17 cellular contexts compared by ENCODE assay signal in genomic region chr3:17473761-17474160, GRCh38.
DNase-seq lines count a peak whose midpoint lies in the region; ATAC-seq, FAIRE-seq and TF ChIP-seq lines count a peak whose summit lies in the region.
"Had no signal": no experiment of that assay in that cellular context is flagged by ENCODE, and none has a peak within 500 bp of the region (broad histone marks: within the 10 kb centered on the region; RNA-seq: fewer than 3 reads in every experiment).

No MANE protein-coding gene starts in this region.

- no peak overlapping the region for H3K23ac ChIP-seq in IMR-90 (ENCODE audit: low read depth, low read length)

- H2AK9ac ChIP-seq in IMR-90 (replicated peaks; ENCODE audit: low read depth, low read length, poor library complexity), result no peak overlapping the region

- peak; percentile 23 for FAIRE-seq in K562 (lab: Jason Lieb, UNC)
- FAIRE-seq: RCC 7860 had no signal

- TF ChIP-seq RAD21 in IMR-90 (IDR thresholded peaks at IDR 0.05; ENCODE audit: low read length) (peak; percentile 40; the same call in 1 of the 2 replicates), K562 (CRISPR knock-in tag; conservative IDR thresholded peaks at IDR 0.05 in 1 of 2, IDR thresholded peaks at IDR 0.05 in 1 of 2) (peak in 1 of 2 experiments; percentile 46; a peak in 2 of 4 replicates)

- no peak overlapping the region for H2BK15ac ChIP-seq in IMR-90 (ENCODE audit: low read depth, low read length)

- H3K4me1 ChIP-seq in IMR-90 (ENCODE audit: control insufficient read depth, insufficient read depth, low read length), result no peaks in the 10 kb centered on the region; the same call in 1 of the 2 replicates
- no peaks in the 10 kb centered on the region for H3K4me1 ChIP-seq in K562 (replicated peaks in 1 of 2; ENCODE audit: control insufficient read depth in 2 of 2, insufficient read depth in 2 of 2, low read length in 2 of 2)
- H3K4me1 ChIP-seq in smooth muscle cell (ENCODE audit: low read depth), result no peaks in the 10 kb centered on the region

- CTCF ChIA-PET in IMR-90 (lab: Yijun Ruan, JAX) (interaction anchor here (0.6 to 0.7 kb wide), 2 partner anchors 20 to 186 kb away, joined by 3 to 4 read pairs; no protein-coding TSS in a partner anchor), K562 (lab: Yijun Ruan, JAX; ENCODE audit: low intra/inter-chr PET ratio) (interaction anchor here (0.6 to 1.3 kb wide), 5 partner anchors 28 to 403 kb away, joined by 3 to 6 read pairs (median 4); no protein-coding TSS in a partner anchor)

- H3K9me3 ChIP-seq in IMR-90 (ENCODE audit: control insufficient read depth, insufficient read depth, low read length), result no peaks in the 10 kb centered on the region
- H3K9me3 ChIP-seq in K562 (replicated peaks; ENCODE audit: control insufficient read depth, insufficient read depth, low read depth, low read length), result no peaks in the 10 kb centered on the region
- no peaks in the 10 kb centered on the region for H3K9me3 ChIP-seq in smooth muscle cell (replicated peaks; ENCODE audit: low read depth)

- TF ChIP-seq CTCF in C4-2B (conservative IDR thresholded peaks at IDR 0.05), result peak; percentile 36
- peak; percentile 41 for TF ChIP-seq CTCF in IMR-90 (conservative IDR thresholded peaks at IDR 0.05; ENCODE audit: low read depth, low read length)
- TF ChIP-seq CTCF in K562 (IDR thresholded peaks at IDR 0.05 in 2 of 3, conservative IDR thresholded peaks at IDR 0.05 in 1 of 3; ENCODE audit: insufficient read depth in 2 of 3, low read depth in 1 of 3, low read length in 3 of 3), result peak in 1 of 3 experiments; percentile 32; a peak in 2 of 6 replicates
- no peak for TF ChIP-seq CTCF in smooth muscle cell (IDR thresholded peaks at IDR 0.05; ENCODE audit: borderline replicate concordance, insufficient read depth, poor library complexity, severe bottlenecking)

- H3K9ac ChIP-seq in IMR-90 (ENCODE audit: low read depth, low read length) (no peak overlapping the region), K562 (ENCODE audit: insufficient read depth in 1 of 2, low read depth in 2 of 2, low read length in 2 of 2) (no peak overlapping the region), smooth muscle cell (ENCODE audit: low read depth) (no peak overlapping the region)

- H2AK5ac ChIP-seq in IMR-90 (ENCODE audit: low read depth, low read length), result no peak overlapping the region

- in situ Hi-C loops in IMR-90 (cut with MboI; ENCODE audit: low sequenced_read_pairs), result no loop called here
- in situ Hi-C loops in K562 (cut with MboI), result no loop called here

- no peak overlapping the region for H2BK120ac ChIP-seq in IMR-90 (ENCODE audit: low read depth, low read length)

- intact Hi-C loops in IMR-90 (cut with micrococcal nuclease), result loop anchor here (1.0 kb wide), 1 partner anchor 368 kb away; no protein-coding TSS in a partner anchor
- intact Hi-C loops in K562 (cut with micrococcal nuclease), result no loop called here

- no peak overlapping the region for H3K18ac ChIP-seq in IMR-90 (ENCODE audit: low read depth, low read length)

- H3K27ac ChIP-seq in C4-2B, result no peak overlapping the region
- H3K27ac ChIP-seq in IMR-90 (ENCODE audit: insufficient read depth, low read length), result no peak overlapping the region
- no peak overlapping the region for H3K27ac ChIP-seq in K562 (ENCODE audit: extremely low read depth, low read depth, low read length)
- no peak overlapping the region for H3K27ac ChIP-seq in smooth muscle cell (ENCODE audit: low read depth)
- H3K27ac ChIP-seq: skin epidermis had no signal

- H3F3A ChIP-seq in smooth muscle cell (ENCODE audit: low read depth), result no peaks in the 10 kb centered on the region

- no peak overlapping the region for H2AFZ ChIP-seq in IMR-90 (replicated peaks; ENCODE audit: low read length, poor library complexity)
- no peak overlapping the region for H2AFZ ChIP-seq in K562 (ENCODE audit: low read depth, low read length)
- no peak overlapping the region for H2AFZ ChIP-seq in smooth muscle cell (ENCODE audit: low read depth)

- no peak overlapping the region for H3K4me3 ChIP-seq in IMR-90 (ENCODE audit: insufficient read depth, low read depth, low read length)
- no peak overlapping the region for H3K4me3 ChIP-seq in K562
- no peak overlapping the region for H3K4me3 ChIP-seq in smooth muscle cell
- H3K4me3 ChIP-seq: skin epidermis had no signal

- no peak overlapping the region for H4K8ac ChIP-seq in IMR-90 (ENCODE audit: low read depth in 2 of 2, low read length in 2 of 2)

- no peak overlapping the region for H2BK20ac ChIP-seq in IMR-90 (ENCODE audit: low read depth, low read length)

- H4K91ac ChIP-seq in IMR-90 (ENCODE audit: insufficient read depth, low read depth, low read length), result no peak overlapping the region

- H3K9me1 ChIP-seq in IMR-90 (ENCODE audit: insufficient read depth, low read length) (no peaks in the 10 kb centered on the region), K562 (ENCODE audit: control insufficient read depth, insufficient read depth, low read length) (no peaks in the 10 kb centered on the region)

- TF ChIP-seq EP300 in K562 (IDR thresholded peaks at IDR 0.05; ENCODE audit: low read length), result no peak

- DNase-seq in IMR-90, result peak; percentile 23
- no peak for DNase-seq in K562 (ENCODE audit: extremely low read depth in 1 of 4, low spot score in 3 of 4)
- peak; percentile 8 to 16 for DNase-seq in lung microvascular endothelial cell (ENCODE audit: low read depth in 2 of 2)
- no peak for DNase-seq in HuH-7.5 (ENCODE audit: low spot score)
- DNase-seq in NCI-H1105 (lab: John Stamatoyannopoulos, UW), result no peak
- no peak for DNase-seq in smooth muscle cell (lab: John Stamatoyannopoulos, UW; ENCODE audit: unreplicated experiment)
- DNase-seq in AML-193 (lab: John Stamatoyannopoulos, UW), result no peak
- DNase-seq: activated CD4-positive, alpha-beta T cell treated with anti-CD3 and anti-CD28 coated beads, Interleukin-2, amount 50 U/mL, for 48 hours; activated effector memory CD4-positive, alpha-beta T cell treated with anti-CD3 and anti-CD28 coated beads, Interleukin-2, amount 50 U/mL, for 16 hours; cerebellar nuclear complex; MM.1S; natural killer cell; NCI-H2227 treated with DMSO at 0.1 percent for 48 hours; T1000 had no signal

- no peaks in the 10 kb centered on the region for H3K36me3 ChIP-seq in IMR-90 (ENCODE audit: control insufficient read depth, insufficient read depth, low read length)
- no peaks in the 10 kb centered on the region for H3K36me3 ChIP-seq in K562 (ENCODE audit: control insufficient read depth, insufficient read depth, low read length)
- H3K36me3 ChIP-seq in smooth muscle cell (ENCODE audit: low read depth), result no peaks in the 10 kb centered on the region

- no peak overlapping the region for H2BK5ac ChIP-seq in IMR-90 (ENCODE audit: low read depth, low read length, poor library complexity, severe bottlenecking)

- dilution Hi-C loops in IMR-90 (cut with HindIII; ENCODE audit: low sequenced_read_pairs, unreplicated experiment), result no loop called here

- no TSS peak for BruUV-seq in IMR-90 (replicated peaks; lab: Mats Ljungman, UMichigan)
- no TSS peak for BruUV-seq in K562 (replicated peaks; lab: Mats Ljungman, UMichigan)

- POLR2A ChIA-PET in IMR-90 (lab: Charles Lee; ENCODE audit: unreplicated experiment), result no interaction called here
- POLR2A ChIA-PET in K562 (lab: Yijun Ruan, JAX), result no interaction called here

- no peak for TF ChIP-seq POLR2A in IMR-90 (IDR thresholded peaks at IDR 0.05; ENCODE audit: low read depth, low read length)
- TF ChIP-seq POLR2A in K562 (conservative IDR thresholded peaks at IDR 0.05), result no peak

- H3K27me3 ChIP-seq in IMR-90 (ENCODE audit: control insufficient read depth, insufficient read depth, low read length) (no peaks in the 10 kb centered on the region), K562 (ENCODE audit: control insufficient read depth in 2 of 2, insufficient read depth in 2 of 2, low read length in 2 of 2) (no peaks in the 10 kb centered on the region), smooth muscle cell (ENCODE audit: low read depth) (no peaks in the 10 kb centered on the region)

- ATAC-seq in IMR-90 (ENCODE audit: low read depth), result no peak
- no peak for ATAC-seq in K562
- ATAC-seq: natural killer cell had no signal

- H3K79me2 ChIP-seq in K562 (ENCODE audit: control insufficient read depth, insufficient read depth, low read length), result no peaks in the 10 kb centered on the region
- no peaks in the 10 kb centered on the region for H3K79me2 ChIP-seq in smooth muscle cell (ENCODE audit: low read depth)

- no peak overlapping the region for H4K5ac ChIP-seq in IMR-90 (ENCODE audit: low read depth, low read length)

- no peak overlapping the region for H3K4me2 ChIP-seq in IMR-90 (ENCODE audit: low read depth, low read length)
- H3K4me2 ChIP-seq in K562 (ENCODE audit: insufficient read depth, low read length), result no peak overlapping the region
- H3K4me2 ChIP-seq in smooth muscle cell, result no peak overlapping the region

- H3K14ac ChIP-seq in IMR-90 (replicated peaks; ENCODE audit: low read depth, low read length), result no peak overlapping the region

- H3K79me1 ChIP-seq in IMR-90 (ENCODE audit: low read depth in 1 of 2, low read length in 2 of 2), result no peaks in the 10 kb centered on the region; a peak in 1 of 4 replicates

- no peak overlapping the region for H3K4ac ChIP-seq in IMR-90 (ENCODE audit: low read depth, low read length)

- H4K20me1 ChIP-seq in IMR-90 (ENCODE audit: insufficient read depth, low read length), result no peaks in the 10 kb centered on the region
- H4K20me1 ChIP-seq in K562 (replicated peaks; ENCODE audit: control insufficient read depth, insufficient read depth, low read length), result no peaks in the 10 kb centered on the region
- no peaks in the 10 kb centered on the region for H4K20me1 ChIP-seq in smooth muscle cell (ENCODE audit: low read depth)

- H3K56ac ChIP-seq in IMR-90 (ENCODE audit: extremely low read depth, insufficient read depth, low read length), result no peak overlapping the region

TF ChIP-seq in IMR-90, 13 proteins besides CTCF, POLR2A, EP300 and RAD21:
- TF ChIP-seq SMC3 (IDR thresholded peaks at IDR 0.05; ENCODE audit: low read depth, low read length) (peak; percentile 33), MAZ (IDR thresholded peaks at IDR 0.05; ENCODE audit: borderline replicate concordance, low read depth, low read length) (no peak)

TF ChIP-seq in K562, 482 proteins besides CTCF, POLR2A, EP300 and RAD21 (continues in another document):
- no peak for TF ChIP-seq XRCC4 (IDR thresholded peaks at IDR 0.05; ENCODE audit: extremely low read depth, insufficient read depth, insufficient read length)

Comparison
In these comparisons a context has a peak if more than half of its experiments do, and no peak if none do; other contexts are left out.
1. DNase-seq: peak in IMR-90 (single experiment) and lung microvascular endothelial cell (2 of 2); none in K562 (0 of 4), HuH-7.5 (single experiment), NCI-H1105 (single experiment), smooth muscle cell (single experiment) and AML-193 (0 of 2).